ENCODE assay signal across 2 cellular contexts in genomic region chr6:99334526-99335127, GRCh38.
TF ChIP-seq lines count a peak whose summit lies in the region.

No MANE protein-coding gene starts in this region.

TF ChIP-seq in GM12878, 131 proteins besides CTCF, POLR2A, EP300 and RAD21:
- TF ChIP-seq, protein P1, sequence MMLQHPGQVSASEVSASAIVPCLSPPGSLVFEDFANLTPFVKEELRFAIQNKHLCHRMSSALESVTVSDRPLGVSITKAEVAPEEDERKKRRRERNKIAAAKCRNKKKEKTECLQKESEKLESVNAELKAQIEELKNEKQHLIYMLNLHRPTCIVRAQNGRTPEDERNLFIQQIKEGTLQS (IDR thresholded peaks at IDR 0.05; ENCODE audit: borderline replicate concordance, extremely low read depth, low read depth, low read length): no peak
- TF ChIP-seq IRF4 (IDR thresholded peaks at IDR 0.05; ENCODE audit: low read depth, low read length): no peak
- peak; percentile 58; the same call in 1 of the 2 replicates for TF ChIP-seq SMC3 (IDR thresholded peaks at IDR 0.05; ENCODE audit: borderline replicate concordance, low read length)
- TF ChIP-seq MLLT1 (IDR thresholded peaks at IDR 0.05): no peak
- TF ChIP-seq BACH1 (IDR thresholded peaks at IDR 0.05; ENCODE audit: borderline replicate concordance): no peak
- no peak for TF ChIP-seq E2F8 (IDR thresholded peaks at IDR 0.05; ENCODE audit: low read depth, partially characterized antibody)
- TF ChIP-seq KDM1A (IDR thresholded peaks at IDR 0.05; ENCODE audit: borderline replicate concordance): no peak

TF ChIP-seq in HepG2, 621 proteins besides CTCF, POLR2A, EP300 and RAD21 (continues in another document):
- TF ChIP-seq ZHX2 (IDR thresholded peaks at IDR 0.05; ENCODE audit: low read depth): no peak
- TF ChIP-seq ZHX2 (CRISPR knock-in tag; IDR thresholded peaks at IDR 0.05; ENCODE audit: borderline replicate concordance): no peak
- no peak for TF ChIP-seq NCOA5 (CRISPR knock-in tag; IDR thresholded peaks at IDR 0.05)
- no peak for TF ChIP-seq ZNF296 (CRISPR knock-in tag; conservative IDR thresholded peaks at IDR 0.05)
- no peak for TF ChIP-seq NR1H2 (CRISPR knock-in tag; IDR thresholded peaks at IDR 0.05; ENCODE audit: borderline replicate concordance, low read depth)
- no peak for TF ChIP-seq ZKSCAN5 (CRISPR knock-in tag; IDR thresholded peaks at IDR 0.05)
- no peak for TF ChIP-seq ZNF414 (CRISPR knock-in tag; IDR thresholded peaks at IDR 0.05)
- TF ChIP-seq SMC3 (IDR thresholded peaks at IDR 0.05; ENCODE audit: low read length): peak; percentile 34; the same call in 1 of the 2 replicates
- no peak for TF ChIP-seq ZBTB40 (IDR thresholded peaks at IDR 0.05)
- no peak for TF ChIP-seq ZBTB40 (CRISPR knock-in tag; IDR thresholded peaks at IDR 0.05)
- TF ChIP-seq, protein P2, sequence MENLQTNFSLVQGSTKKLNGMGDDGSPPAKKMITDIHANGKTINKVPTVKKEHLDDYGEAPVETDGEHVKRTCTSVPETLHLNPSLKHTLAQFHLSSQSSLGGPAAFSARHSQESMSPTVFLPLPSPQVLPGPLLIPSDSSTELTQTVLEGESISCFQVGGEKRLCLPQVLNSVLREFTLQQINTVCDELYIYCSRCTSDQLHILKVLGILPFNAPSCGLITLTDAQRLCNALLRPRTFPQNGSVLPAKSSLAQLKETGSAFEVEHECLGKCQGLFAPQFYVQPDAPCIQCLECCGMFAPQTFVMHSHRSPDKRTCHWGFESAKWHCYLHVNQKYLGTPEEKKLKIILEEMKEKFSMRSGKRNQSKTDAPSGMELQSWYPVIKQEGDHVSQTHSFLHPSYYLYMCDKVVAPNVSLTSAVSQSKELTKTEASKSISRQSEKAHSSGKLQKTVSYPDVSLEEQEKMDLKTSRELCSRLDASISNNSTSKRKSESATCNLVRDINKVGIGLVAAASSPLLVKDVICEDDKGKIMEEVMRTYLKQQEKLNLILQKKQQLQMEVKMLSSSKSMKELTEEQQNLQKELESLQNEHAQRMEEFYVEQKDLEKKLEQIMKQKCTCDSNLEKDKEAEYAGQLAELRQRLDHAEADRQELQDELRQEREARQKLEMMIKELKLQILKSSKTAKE (CRISPR knock-in tag; IDR thresholded peaks at IDR 0.05; ENCODE audit: borderline replicate concordance): no peak
- no peak for TF ChIP-seq YEATS4 (CRISPR knock-in tag; IDR thresholded peaks at IDR 0.05; ENCODE audit: borderline replicate concordance)
- no peak for TF ChIP-seq MAZ (IDR thresholded peaks at IDR 0.05; ENCODE audit: borderline replicate concordance, low read depth, low read length)
- no peak for TF ChIP-seq MAZ (CRISPR knock-in tag; IDR thresholded peaks at IDR 0.05; ENCODE audit: low read depth)
- no peak for TF ChIP-seq NR0B2 (CRISPR knock-in tag; IDR thresholded peaks at IDR 0.05)
- peak; percentile 62 for TF ChIP-seq STAG1 (CRISPR knock-in tag; IDR thresholded peaks at IDR 0.05)
- TF ChIP-seq RFX3 (CRISPR knock-in tag; IDR thresholded peaks at IDR 0.05): no peak
- TF ChIP-seq, protein P3, sequence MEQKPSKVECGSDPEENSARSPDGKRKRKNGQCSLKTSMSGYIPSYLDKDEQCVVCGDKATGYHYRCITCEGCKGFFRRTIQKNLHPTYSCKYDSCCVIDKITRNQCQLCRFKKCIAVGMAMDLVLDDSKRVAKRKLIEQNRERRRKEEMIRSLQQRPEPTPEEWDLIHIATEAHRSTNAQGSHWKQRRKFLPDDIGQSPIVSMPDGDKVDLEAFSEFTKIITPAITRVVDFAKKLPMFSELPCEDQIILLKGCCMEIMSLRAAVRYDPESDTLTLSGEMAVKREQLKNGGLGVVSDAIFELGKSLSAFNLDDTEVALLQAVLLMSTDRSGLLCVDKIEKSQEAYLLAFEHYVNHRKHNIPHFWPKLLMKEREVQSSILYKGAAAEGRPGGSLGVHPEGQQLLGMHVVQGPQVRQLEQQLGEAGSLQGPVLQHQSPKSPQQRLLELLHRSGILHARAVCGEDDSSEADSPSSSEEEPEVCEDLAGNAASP (CRISPR knock-in tag; IDR thresholded peaks at IDR 0.05; ENCODE audit: borderline replicate concordance): 0 out of 2 replicates have a peak, but pooled peaks have one; percentile 33
- no peak for TF ChIP-seq ZSCAN5A (CRISPR knock-in tag; IDR thresholded peaks at IDR 0.05; ENCODE audit: borderline replicate concordance)
- TF ChIP-seq MTF1 (CRISPR knock-in tag; IDR thresholded peaks at IDR 0.05): no peak
- TF ChIP-seq, protein P4, sequence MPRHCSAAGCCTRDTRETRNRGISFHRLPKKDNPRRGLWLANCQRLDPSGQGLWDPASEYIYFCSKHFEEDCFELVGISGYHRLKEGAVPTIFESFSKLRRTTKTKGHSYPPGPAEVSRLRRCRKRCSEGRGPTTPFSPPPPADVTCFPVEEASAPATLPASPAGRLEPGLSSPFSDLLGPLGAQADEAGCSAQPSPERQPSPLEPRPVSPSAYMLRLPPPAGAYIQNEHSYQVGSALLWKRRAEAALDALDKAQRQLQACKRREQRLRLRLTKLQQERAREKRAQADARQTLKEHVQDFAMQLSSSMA (CRISPR knock-in tag; IDR thresholded peaks at IDR 0.05): no peak
